In genomic region chr10:5293691-5294550, GRCh38 we compare ENCODE assay signal across 8 cellular contexts.
DNase-seq lines count a peak whose midpoint lies in the region; TF ChIP-seq lines count a peak whose summit lies in the region.

No MANE protein-coding gene starts in this region.

- peak; percentile 49 to 78 (median 66) for DNase-seq in CD4-positive, alpha-beta memory T cell
- peak; percentile 48 for DNase-seq in HCEC 1CT
- DNase-seq in RWPE1 (ENCODE audit: low spot score) = peak; percentile 25
- peak; percentile 9 for DNase-seq in activated gamma-delta T cell treated with anti-CD3 and anti-CD28 coated beads, Interleukin-2, amount 50 U/mL, for 16 hours (ENCODE audit: low read depth)
- no peak for DNase-seq in right atrium auricular region (ENCODE audit: low spot score)
- peak; percentile 49 to 72 for DNase-seq in stimulated activated CD4-positive, alpha-beta T cell treated with anti-CD3 and anti-CD28 coated beads, Interleukin-1b, Interleukin-23, amount 100 ng/mL, for 4 hours (ENCODE audit: low read depth in 2 of 2)
- no peak for DNase-seq in NCI-H2227 (lab: John Stamatoyannopoulos, UW; ENCODE audit: unreplicated experiment)
- no peak for DNase-seq in pons (ENCODE audit: low spot score)

- peaks cover 71% of the 10 kb centered on the region for H3K4me1 ChIP-seq in CD4-positive, alpha-beta memory T cell (ENCODE audit: insufficient read depth, low read length)
- peaks cover 0 to 44% of the 10 kb centered on the region in 2 donors for H3K4me1 ChIP-seq in right atrium auricular region

- H3K9me3 ChIP-seq in CD4-positive, alpha-beta memory T cell (ENCODE audit: control insufficient read depth in 1 of 2, low read length in 2 of 2) = no peaks in the 10 kb centered on the region
- no peaks in the 10 kb centered on the region for H3K9me3 ChIP-seq in right atrium auricular region

- CTCF ChIA-PET in CD4-positive, alpha-beta memory T cell (lab: Charles Lee; ENCODE audit: partially characterized antibody) = interaction anchor here (0.5 to 4.4 kb wide), 5 partner anchors 9 to 446 kb away, joined by 3 to 38 read pairs (median 5); no protein-coding TSS in a partner anchor
- CTCF ChIA-PET in RWPE1 (lab: Yijun Ruan, JAX) = interaction anchor here (0.6 kb wide), 1 partner anchor 49 kb away, joined by 3 read pairs; no protein-coding TSS in a partner anchor

- H3K36me3 Mint-ChIP-seq in CD4-positive, alpha-beta memory T cell = peaks cover 26 to 30% of the 10 kb centered on the region in 2 donors

- H3K27me3 Mint-ChIP-seq in CD4-positive, alpha-beta memory T cell = no peaks in the 10 kb centered on the region

- H3K27ac Mint-ChIP-seq in CD4-positive, alpha-beta memory T cell = peak overlapping the region; percentile 96 to 100 (median 98)

- peak overlapping the region; percentile 81 for H3K27ac ChIP-seq in CD4-positive, alpha-beta memory T cell (ENCODE audit: low read depth, low read length)
- H3K27ac ChIP-seq in RWPE1 (peak overlapping the region; percentile 50), right atrium auricular region (peak overlapping the region; percentile 23 to 42)

- peaks cover 53 to 92% (median 79%) of the 10 kb centered on the region in 4 donors for H3K4me1 Mint-ChIP-seq in CD4-positive, alpha-beta memory T cell

- POLR2A ChIA-PET in CD4-positive, alpha-beta memory T cell (lab: Charles Lee; ENCODE audit: partially characterized antibody) = interaction anchor here (1.0 to 3.6 kb wide), 9 partner anchors 10 to 596 kb away, joined by 3 to 43 read pairs (median 6); partner anchors contain the start of genes ANKRD16, FBH1 and GDI2
- POLR2A ChIA-PET in RWPE1 (lab: Yijun Ruan, JAX; ENCODE audit: low non-redundant PET) = no interaction called here

- no peak for TF ChIP-seq CTCF in RWPE1 (conservative IDR thresholded peaks at IDR 0.05; ENCODE audit: low read depth)
- peak in 1 of 2 donors; percentile 57 for TF ChIP-seq CTCF in right atrium auricular region (IDR thresholded peaks at IDR 0.05)

- peak overlapping the region; percentile 91 to 100 (median 98) for H3K4me3 Mint-ChIP-seq in CD4-positive, alpha-beta memory T cell

- H3K27me3 ChIP-seq in CD4-positive, alpha-beta memory T cell (ENCODE audit: insufficient read depth, low read length) = no peaks in the 10 kb centered on the region
- H3K27me3 ChIP-seq in right atrium auricular region = no peaks in the 10 kb centered on the region

- peaks cover 0 to 4% (median 0%) of the 10 kb centered on the region in 8 donors for H3K9me3 Mint-ChIP-seq in CD4-positive, alpha-beta memory T cell

- no peaks in the 10 kb centered on the region for H3K36me3 ChIP-seq in CD4-positive, alpha-beta memory T cell (ENCODE audit: insufficient read depth, low read length)
- no peaks in the 10 kb centered on the region for H3K36me3 ChIP-seq in right atrium auricular region

- peak overlapping the region; percentile 54 to 70 for H3K4me3 ChIP-seq in CD4-positive, alpha-beta memory T cell (ENCODE audit: low read length in 2 of 2)
- H3K4me3 ChIP-seq in right atrium auricular region = no peak overlapping the region

- intact Hi-C loops in CD4-positive, alpha-beta memory T cell (cut with micrococcal nuclease) = loop anchor here (2.0 to 10.0 kb wide), 2 partner anchors 91 to 469 kb away; partner anchors contain the start of gene AKR1E2

Comparison
In these comparisons a context has a peak if more than half of its experiments do, and no peak if none do; other contexts are left out.
1. DNase-seq: peak in CD4-positive, alpha-beta memory T cell (5 of 5), HCEC 1CT (single experiment), RWPE1 (single experiment), activated gamma-delta T cell treated with anti-CD3 and anti-CD28 coated beads, Interleukin-2, amount 50 U/mL, for 16 hours (single experiment) and stimulated activated CD4-positive, alpha-beta T cell treated with anti-CD3 and anti-CD28 coated beads, Interleukin-1b, Interleukin-23, amount 100 ng/mL, for 4 hours (2 of 2); none in right atrium auricular region (single experiment), NCI-H2227 (single experiment) and pons (single experiment).
2. H3K4me3 ChIP-seq: peak in CD4-positive, alpha-beta memory T cell (2 of 2); none in right atrium auricular region (0 of 2).
3. Peak in every context shown above with its lines, with median percentiles within 50 percentile points of each other: H3K27ac ChIP-seq.